Comparison of ENCODE assay signal across 19 cellular contexts in genomic region chr10:845526-845925, GRCh38.
DNase-seq lines count a peak whose midpoint lies in the region; ATAC-seq lines count a peak whose summit lies in the region.
"Had no signal": no experiment of that assay in that cellular context is flagged by ENCODE, and none has a peak within 500 bp of the region (broad histone marks: within the 10 kb centered on the region; RNA-seq: fewer than 3 reads in every experiment).

No MANE protein-coding gene starts in this region.

- intact Hi-C loops in activated naive CD4-positive, alpha-beta T cell treated with anti-CD3 and anti-CD28 coated beads for 36 hours (cut with micrococcal nuclease), result no loop called here

- peak overlapping the region; percentile 52 for H3K27ac Mint-ChIP-seq in activated naive CD4-positive, alpha-beta T cell treated with anti-CD3 and anti-CD28 coated beads, Interleukin-2, amount 10 ng/mL, durations not matched to agents 7 days and 5 days
- H3K27ac Mint-ChIP-seq in activated naive CD4-positive, alpha-beta T cell treated with anti-CD3 and anti-CD28 coated beads for 36 hours, result no peak overlapping the region
- peak overlapping the region; percentile 58 for H3K27ac Mint-ChIP-seq in activated CD8-positive, alpha-beta T cell treated with anti-CD3 and anti-CD28 coated beads, Interleukin-2, amount 10 ng/mL, durations not matched to agents 7 days and 5 days
- peak overlapping the region in 5 of 6 donors; percentile 51 to 76 (median 54) for H3K27ac Mint-ChIP-seq in immature natural killer cell
- H3K27ac Mint-ChIP-seq in stimulated activated naive B cell treated with anti-CD40 and anti-IgM and Interleukin-4, amounts not matched to agents 10 μg/mL and 1 μg/mL and 100 μg/mL, for 72 hours, result peak overlapping the region; percentile 14
- peak overlapping the region in 1 of 2 donors; percentile 83 for H3K27ac Mint-ChIP-seq in effector memory CD8-positive, alpha-beta T cell

- POLR2A ChIA-PET in activated CD8-positive, alpha-beta T cell treated with anti-CD3 and anti-CD28 coated beads, Interleukin-2, amount 10 ng/mL, durations not matched to agents 7 days and 5 days (lab: Charles Lee), result no interaction called here

- H3K27me3 Mint-ChIP-seq in activated naive CD4-positive, alpha-beta T cell treated with anti-CD3 and anti-CD28 coated beads, Interleukin-2, amount 10 ng/mL, durations not matched to agents 7 days and 5 days, result no peaks in the 10 kb centered on the region
- no peaks in the 10 kb centered on the region for H3K27me3 Mint-ChIP-seq in activated naive CD4-positive, alpha-beta T cell treated with anti-CD3 and anti-CD28 coated beads for 36 hours (ENCODE audit: low read depth)
- H3K27me3 Mint-ChIP-seq in activated CD8-positive, alpha-beta T cell treated with anti-CD3 and anti-CD28 coated beads, Interleukin-2, amount 10 ng/mL, durations not matched to agents 7 days and 5 days (ENCODE audit: low read depth), result no peaks in the 10 kb centered on the region
- peaks cover 2 to 3% (median 2%) of the 10 kb centered on the region in 3 donors for H3K27me3 Mint-ChIP-seq in immature natural killer cell (ENCODE audit: low read depth in 3 of 3)
- H3K27me3 Mint-ChIP-seq in stimulated activated naive B cell treated with anti-CD40 and anti-IgM and Interleukin-4, amounts not matched to agents 10 μg/mL and 1 μg/mL and 100 μg/mL, for 72 hours, result no peaks in the 10 kb centered on the region
- no peaks in the 10 kb centered on the region for H3K27me3 Mint-ChIP-seq in effector memory CD8-positive, alpha-beta T cell

- H3K36me3 Mint-ChIP-seq in activated naive CD4-positive, alpha-beta T cell treated with anti-CD3 and anti-CD28 coated beads, Interleukin-2, amount 10 ng/mL, durations not matched to agents 7 days and 5 days, result peaks cover 52% of the 10 kb centered on the region
- H3K36me3 Mint-ChIP-seq in activated naive CD4-positive, alpha-beta T cell treated with anti-CD3 and anti-CD28 coated beads for 36 hours (ENCODE audit: low read depth), result peaks cover 34% of the 10 kb centered on the region
- peaks cover 57% of the 10 kb centered on the region for H3K36me3 Mint-ChIP-seq in activated CD8-positive, alpha-beta T cell treated with anti-CD3 and anti-CD28 coated beads, Interleukin-2, amount 10 ng/mL, durations not matched to agents 7 days and 5 days (ENCODE audit: low read depth)
- H3K36me3 Mint-ChIP-seq in immature natural killer cell, result peaks cover 15 to 30% (median 19%) of the 10 kb centered on the region in 3 donors
- H3K36me3 Mint-ChIP-seq in stimulated activated naive B cell treated with anti-CD40 and anti-IgM and Interleukin-4, amounts not matched to agents 10 μg/mL and 1 μg/mL and 100 μg/mL, for 72 hours, result peaks cover 56 to 68% of the 10 kb centered on the region in 2 donors
- peaks cover 48% of the 10 kb centered on the region for H3K36me3 Mint-ChIP-seq in effector memory CD8-positive, alpha-beta T cell (ENCODE audit: insufficient read depth)

- DNase-seq in activated naive CD4-positive, alpha-beta T cell treated with anti-CD3 and anti-CD28 coated beads, Interleukin-2, amount 10 ng/mL, durations not matched to agents 7 days and 5 days, result no peak
- no peak for DNase-seq in activated naive CD4-positive, alpha-beta T cell treated with anti-CD3 and anti-CD28 coated beads for 36 hours
- no peak for DNase-seq in activated CD8-positive, alpha-beta T cell treated with anti-CD3 and anti-CD28 coated beads, Interleukin-2, amount 10 ng/mL, durations not matched to agents 7 days and 5 days
- DNase-seq in immature natural killer cell (no peak), SKM-1 (lab: John Stamatoyannopoulos, UW; ENCODE audit: unreplicated experiment) (no peak)
- no peak for DNase-seq in stimulated activated naive B cell treated with anti-CD40 and anti-IgM and Interleukin-4, amounts not matched to agents 10 μg/mL and 1 μg/mL and 100 μg/mL, for 72 hours
- no peak for DNase-seq in effector memory CD8-positive, alpha-beta T cell
- DNase-seq: activated CD8-positive, alpha-beta memory T cell treated with anti-CD3 and anti-CD28 coated beads, Interleukin-2, amount 50 U/mL, for 48 hours; aorta; dermis blood vessel endothelial cell; DMS79; H9; left ventricle myocardium inferior; NCI-H1417 treated with DMSO at 0.1 percent for 48 hours; NCI-H2227 treated with DMSO at 0.1 percent for 48 hours; occipital lobe; SJCRH30; stimulated activated naive CD4-positive, alpha-beta T cell treated with Interleukin-2 at 50 U/mL for 16 hours had no signal

- peaks cover 32% of the 10 kb centered on the region for H3K4me1 Mint-ChIP-seq in activated naive CD4-positive, alpha-beta T cell treated with anti-CD3 and anti-CD28 coated beads, Interleukin-2, amount 10 ng/mL, durations not matched to agents 7 days and 5 days
- H3K4me1 Mint-ChIP-seq in activated naive CD4-positive, alpha-beta T cell treated with anti-CD3 and anti-CD28 coated beads for 36 hours (ENCODE audit: low read depth), result peaks cover 26% of the 10 kb centered on the region
- peaks cover 29% of the 10 kb centered on the region for H3K4me1 Mint-ChIP-seq in activated CD8-positive, alpha-beta T cell treated with anti-CD3 and anti-CD28 coated beads, Interleukin-2, amount 10 ng/mL, durations not matched to agents 7 days and 5 days (ENCODE audit: low read depth)
- peaks cover 42 to 85% of the 10 kb centered on the region in 2 donors for H3K4me1 Mint-ChIP-seq in immature natural killer cell
- H3K4me1 Mint-ChIP-seq in stimulated activated naive B cell treated with anti-CD40 and anti-IgM and Interleukin-4, amounts not matched to agents 10 μg/mL and 1 μg/mL and 100 μg/mL, for 72 hours, result peaks cover 31 to 42% of the 10 kb centered on the region in 2 donors
- peaks cover 19 to 45% of the 10 kb centered on the region in 2 donors for H3K4me1 Mint-ChIP-seq in effector memory CD8-positive, alpha-beta T cell (ENCODE audit: low read depth in 2 of 2)
- H3K4me1 Mint-ChIP-seq: H9 had no signal

- CTCF ChIA-PET in activated naive CD4-positive, alpha-beta T cell treated with anti-CD3 and anti-CD28 coated beads, Interleukin-2, amount 10 ng/mL, durations not matched to agents 7 days and 5 days (lab: Charles Lee), result no interaction called here
- CTCF ChIA-PET in activated naive CD4-positive, alpha-beta T cell treated with anti-CD3 and anti-CD28 coated beads for 36 hours (lab: Charles Lee), result no interaction called here
- CTCF ChIA-PET in activated CD8-positive, alpha-beta T cell treated with anti-CD3 and anti-CD28 coated beads, Interleukin-2, amount 10 ng/mL, durations not matched to agents 7 days and 5 days (lab: Charles Lee), result no interaction called here

- no peak for ATAC-seq in activated CD8-positive, alpha-beta T cell treated with anti-CD3 and anti-CD28 coated beads, Interleukin-2, amount 10 ng/mL, durations not matched to agents 7 days and 5 days
- ATAC-seq in stimulated activated naive B cell treated with anti-CD40 and anti-IgM and Interleukin-4, amounts not matched to agents 10 μg/mL and 1 μg/mL and 100 μg/mL, for 72 hours (replicated peaks), result no peak
- no peak for ATAC-seq in effector memory CD8-positive, alpha-beta T cell (replicated peaks)
- ATAC-seq in GM21717 (IDR thresholded peaks at IDR 0.05; ENCODE audit: unreplicated experiment), result no peak

- H3K4me3 Mint-ChIP-seq in activated naive CD4-positive, alpha-beta T cell treated with anti-CD3 and anti-CD28 coated beads, Interleukin-2, amount 10 ng/mL, durations not matched to agents 7 days and 5 days, result no peak overlapping the region
- no peak overlapping the region for H3K4me3 Mint-ChIP-seq in activated naive CD4-positive, alpha-beta T cell treated with anti-CD3 and anti-CD28 coated beads for 36 hours
- H3K4me3 Mint-ChIP-seq in activated CD8-positive, alpha-beta T cell treated with anti-CD3 and anti-CD28 coated beads, Interleukin-2, amount 10 ng/mL, durations not matched to agents 7 days and 5 days, result no peak overlapping the region
- H3K4me3 Mint-ChIP-seq in immature natural killer cell, result no peak overlapping the region
- H3K4me3 Mint-ChIP-seq in stimulated activated naive B cell treated with anti-CD40 and anti-IgM and Interleukin-4, amounts not matched to agents 10 μg/mL and 1 μg/mL and 100 μg/mL, for 72 hours, result no peak overlapping the region
- H3K4me3 Mint-ChIP-seq in effector memory CD8-positive, alpha-beta T cell, result no peak overlapping the region
- H3K4me3 Mint-ChIP-seq: H9 had no signal

- peaks cover 6% of the 10 kb centered on the region for H3K9me3 Mint-ChIP-seq in activated naive CD4-positive, alpha-beta T cell treated with anti-CD3 and anti-CD28 coated beads, Interleukin-2, amount 10 ng/mL, durations not matched to agents 7 days and 5 days
- peaks cover 8% of the 10 kb centered on the region for H3K9me3 Mint-ChIP-seq in activated naive CD4-positive, alpha-beta T cell treated with anti-CD3 and anti-CD28 coated beads for 36 hours
- H3K9me3 Mint-ChIP-seq in activated CD8-positive, alpha-beta T cell treated with anti-CD3 and anti-CD28 coated beads, Interleukin-2, amount 10 ng/mL, durations not matched to agents 7 days and 5 days (ENCODE audit: insufficient read depth), result no peaks in the 10 kb centered on the region
- peaks cover 0 to 10% (median 3%) of the 10 kb centered on the region in 6 donors for H3K9me3 Mint-ChIP-seq in immature natural killer cell
- H3K9me3 Mint-ChIP-seq in stimulated activated naive B cell treated with anti-CD40 and anti-IgM and Interleukin-4, amounts not matched to agents 10 μg/mL and 1 μg/mL and 100 μg/mL, for 72 hours, result peaks cover 0 to 3% of the 10 kb centered on the region in 2 donors
- peaks cover 1 to 9% of the 10 kb centered on the region in 2 donors for H3K9me3 Mint-ChIP-seq in effector memory CD8-positive, alpha-beta T cell
